Comparison of ENCODE assay signal across 31 cellular contexts in the genomic region with DNA sequence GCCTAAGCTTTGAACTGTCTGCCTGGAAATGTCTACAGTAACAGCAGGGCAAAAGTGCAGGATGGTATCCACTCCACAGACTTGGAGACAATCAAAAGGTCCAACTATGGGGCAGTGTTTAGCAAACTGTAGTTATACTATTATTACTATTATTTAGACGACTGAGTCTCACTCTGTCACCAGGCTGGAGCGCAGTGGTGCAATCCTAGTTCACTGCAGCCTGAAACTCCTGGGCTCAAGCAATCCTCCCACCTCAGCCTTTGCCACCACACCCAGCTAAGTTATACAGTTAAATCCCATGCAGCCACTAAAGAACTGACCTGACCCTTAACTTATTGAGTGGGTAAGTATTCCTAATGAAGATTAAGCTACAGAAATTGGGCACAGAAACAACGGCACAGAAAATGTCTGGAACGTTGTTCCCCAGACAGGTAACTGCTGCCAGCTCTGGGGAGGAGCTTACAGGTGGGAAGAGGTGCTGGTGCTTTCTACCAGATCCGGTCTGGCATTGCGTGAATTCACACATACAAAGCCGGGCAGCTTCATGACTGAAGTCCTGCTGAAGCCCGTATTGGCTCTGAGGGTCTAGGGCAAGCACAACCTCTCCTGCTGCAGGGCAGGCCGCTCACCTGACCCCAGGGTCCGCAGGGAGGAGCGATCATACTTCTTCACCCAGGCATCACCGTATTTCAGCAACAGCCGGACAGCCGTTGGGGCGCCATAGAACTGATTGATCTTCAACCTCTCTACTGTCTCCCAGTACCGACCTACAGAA. TPM values are rescaled to one million over a fixed set of nuclear protein-coding genes. Genes with fewer than 3 reads are reported as not detected.
DNase-seq lines count a peak whose midpoint lies in the region; ATAC-seq and TF ChIP-seq lines count a peak whose summit lies in the region.
"Had no signal": no experiment of that assay in that cellular context is flagged by ENCODE, and none has a peak within 500 bp of the region (broad histone marks: within the 10 kb centered on the region; RNA-seq: fewer than 3 reads in every experiment).

No MANE protein-coding gene starts in this region.

- H3K4me1 ChIP-seq in BLaER1: peaks cover 36% of the 10 kb centered on the region
- H3K4me1 ChIP-seq in RWPE2 (ENCODE audit: insufficient read depth, poor library complexity, severe bottlenecking): peaks cover 14% of the 10 kb centered on the region
- H3K4me1 ChIP-seq: A549, colonic mucosa had no signal

- peak overlapping the region in 5 of 6 donors; percentile 32 to 80 (median 71) for H3K27ac Mint-ChIP-seq in immature natural killer cell
- H3K27ac Mint-ChIP-seq in endothelial cell (ENCODE audit: unreplicated experiment): no peak overlapping the region
- no peak overlapping the region for H3K27ac Mint-ChIP-seq in activated T-cell treated with anti-CD3 and anti-CD28 coated beads, Interleukin-2, amount 50 U/mL, for 72 hours
- H3K27ac Mint-ChIP-seq: activated naive CD4-positive, alpha-beta T cell treated with anti-CD3 and anti-CD28 coated beads, Interleukin-2, amount 10 ng/mL, durations not matched to agents 7 days and 5 days; stimulated activated memory B cell treated with anti-CD40 and anti-IgM and Interleukin-4, amounts not matched to agents 10 μg/mL and 1 μg/mL and 100 μg/mL, for 72 hours; WTC11 had no signal

- intact Hi-C loops in sciatic nerve (cut with DNase I): no loop called here

- H3K4me1 Mint-ChIP-seq in immature natural killer cell (peaks cover 57 to 81% of the 10 kb centered on the region in 2 donors), endothelial cell (ENCODE audit: unreplicated experiment) (no peaks in the 10 kb centered on the region)
- H3K4me1 Mint-ChIP-seq in activated T-cell treated with anti-CD3 and anti-CD28 coated beads, Interleukin-2, amount 50 U/mL, for 72 hours (ENCODE audit: low read depth): peaks cover 2% of the 10 kb centered on the region
- H3K4me1 Mint-ChIP-seq: activated naive CD4-positive, alpha-beta T cell treated with anti-CD3 and anti-CD28 coated beads, Interleukin-2, amount 10 ng/mL, durations not matched to agents 7 days and 5 days had no signal

- H3K36me3 Mint-ChIP-seq in immature natural killer cell (peaks cover 0 to 8% (median 0%) of the 10 kb centered on the region in 3 donors), endothelial cell (ENCODE audit: low read depth, unreplicated experiment) (peaks cover 14% of the 10 kb centered on the region)
- no peaks in the 10 kb centered on the region for H3K36me3 Mint-ChIP-seq in activated T-cell treated with anti-CD3 and anti-CD28 coated beads, Interleukin-2, amount 50 U/mL, for 72 hours (ENCODE audit: insufficient read depth in 2 of 2)
- H3K36me3 Mint-ChIP-seq: natural killer cell, WTC11 had no signal

- H3K9me3 ChIP-seq in BLaER1 (no peaks in the 10 kb centered on the region), RWPE2 (ENCODE audit: severe bottlenecking) (no peaks in the 10 kb centered on the region)
- H3K9me3 ChIP-seq: A549, breast epithelium, colonic mucosa, esophagus muscularis mucosa, gastrocnemius medialis, lower lobe of right lung had no signal

- DNase-seq in RWPE2 (ENCODE audit: low spot score) (peak; percentile 38), immature natural killer cell (no peak), sciatic nerve (ENCODE audit: low spot score) (peak; percentile 22), endothelial cell (ENCODE audit: low spot score) (no peak), AG08395 (ENCODE audit: low spot score) (no peak)
- DNase-seq in activated T-cell treated with anti-CD3 and anti-CD28 coated beads, Interleukin-2, amount 50 U/mL, for 72 hours: no peak
- DNase-seq: activated CD4-positive, alpha-beta T cell treated with anti-CD3 and anti-CD28 coated beads, Interleukin-2, amount 50 U/mL, for 1 hour; activated naive CD4-positive, alpha-beta T cell treated with anti-CD3 and anti-CD28 coated beads, Interleukin-2, amount 10 ng/mL, durations not matched to agents 7 days and 5 days; activated T-cell treated with anti-CD3 and anti-CD28 coated beads, Interleukin-2, amount 50 U/mL, for 4 hours; amniotic stem cell; colonic mucosa; DMS53; effector memory CD8-positive, alpha-beta T cell; KBM-7; lower lobe of right lung; natural killer cell; NCI-H1105; NCI-H2029; NCI-H524 treated with DMSO at 0.1 percent for 48 hours; retina; stimulated activated CD4-positive, alpha-beta T cell treated with anti-CD3 and anti-CD28 coated beads, Interleukin-4, amount 100 ng/mL, for 1 hour; SW 1271 had no signal

- H3K27me3 ChIP-seq in BLaER1 (no peaks in the 10 kb centered on the region), RWPE2 (ENCODE audit: insufficient read depth, poor library complexity, severe bottlenecking) (no peaks in the 10 kb centered on the region)
- H3K27me3 ChIP-seq: breast epithelium, colonic mucosa, esophagus muscularis mucosa, gastrocnemius medialis had no signal

- ATAC-seq in RWPE2 (ENCODE audit: low read depth): no peak
- ATAC-seq in sciatic nerve: no peak
- no peak for ATAC-seq in activated T-cell treated with anti-CD3 and anti-CD28 coated beads, Interleukin-2, amount 50 U/mL, for 72 hours (replicated peaks in 1 of 2)
- no peak for ATAC-seq in GM18519 (IDR thresholded peaks at IDR 0.05; ENCODE audit: low FRiP score, unreplicated experiment)
- ATAC-seq: A549; activated T-cell treated with anti-CD3 and anti-CD28 coated beads, Interleukin-2, amount 50 U/mL, for 4 hours; effector memory CD8-positive, alpha-beta T cell; gastrocnemius medialis; HCT116; lower lobe of right lung; natural killer cell; stimulated activated memory B cell treated with anti-CD40 and anti-IgM and Interleukin-4, amounts not matched to agents 10 μg/mL and 1 μg/mL and 100 μg/mL, for 72 hours; WTC11 had no signal

- H3K27me3 Mint-ChIP-seq in immature natural killer cell (ENCODE audit: low read depth in 3 of 3): peaks cover 0 to 2% (median 1%) of the 10 kb centered on the region in 3 donors
- peaks cover 6% of the 10 kb centered on the region for H3K27me3 Mint-ChIP-seq in endothelial cell (ENCODE audit: unreplicated experiment)
- H3K27me3 Mint-ChIP-seq in activated T-cell treated with anti-CD3 and anti-CD28 coated beads, Interleukin-2, amount 50 U/mL, for 72 hours (ENCODE audit: low read depth): no peaks in the 10 kb centered on the region
- H3K27me3 Mint-ChIP-seq: activated naive CD4-positive, alpha-beta T cell treated with anti-CD3 and anti-CD28 coated beads, Interleukin-2, amount 10 ng/mL, durations not matched to agents 7 days and 5 days; effector memory CD8-positive, alpha-beta T cell; stimulated activated memory B cell treated with anti-CD40 and anti-IgM and Interleukin-4, amounts not matched to agents 10 μg/mL and 1 μg/mL and 100 μg/mL, for 72 hours had no signal

- peak overlapping the region; percentile 21; the same call in 1 of the 2 replicates for H3K4me2 ChIP-seq in BLaER1
- H3K4me2 ChIP-seq: A549 had no signal

- H3K27ac ChIP-seq in BLaER1: no peak overlapping the region
- no peak overlapping the region for H3K27ac ChIP-seq in RWPE2 (ENCODE audit: poor library complexity, severe bottlenecking)
- H3K27ac ChIP-seq: A549, colonic mucosa, esophagus muscularis mucosa, lower lobe of right lung had no signal

- H3K4me3 ChIP-seq in BLaER1 (no peak overlapping the region), RWPE2 (ENCODE audit: severe bottlenecking) (no peak overlapping the region)
- H3K4me3 ChIP-seq: A549, breast epithelium, colonic mucosa, esophagus muscularis mucosa, gastrocnemius medialis, lower lobe of right lung had no signal

- no peak overlapping the region for H3K4me3 Mint-ChIP-seq in immature natural killer cell
- H3K4me3 Mint-ChIP-seq in endothelial cell (ENCODE audit: unreplicated experiment): no peak overlapping the region
- H3K4me3 Mint-ChIP-seq in activated T-cell treated with anti-CD3 and anti-CD28 coated beads, Interleukin-2, amount 50 U/mL, for 72 hours: no peak overlapping the region
- H3K4me3 Mint-ChIP-seq: activated naive CD4-positive, alpha-beta T cell treated with anti-CD3 and anti-CD28 coated beads, Interleukin-2, amount 10 ng/mL, durations not matched to agents 7 days and 5 days; activated T-cell treated with anti-CD3 and anti-CD28 coated beads, Interleukin-2, amount 50 U/mL, for 4 hours; effector memory CD8-positive, alpha-beta T cell; natural killer cell; stimulated activated memory B cell treated with anti-CD40 and anti-IgM and Interleukin-4, amounts not matched to agents 10 μg/mL and 1 μg/mL and 100 μg/mL, for 72 hours; WTC11 had no signal

- peaks cover 76% of the 10 kb centered on the region for H3K36me3 ChIP-seq in BLaER1
- no peaks in the 10 kb centered on the region for H3K36me3 ChIP-seq in RWPE2 (ENCODE audit: low read depth)
- H3K36me3 ChIP-seq: breast epithelium, colonic mucosa, gastrocnemius medialis had no signal

- H3K9me3 Mint-ChIP-seq in immature natural killer cell: no peaks in the 10 kb centered on the region
- H3K9me3 Mint-ChIP-seq in endothelial cell (ENCODE audit: unreplicated experiment): no peaks in the 10 kb centered on the region
- no peaks in the 10 kb centered on the region for H3K9me3 Mint-ChIP-seq in activated T-cell treated with anti-CD3 and anti-CD28 coated beads, Interleukin-2, amount 50 U/mL, for 72 hours
- H3K9me3 Mint-ChIP-seq: activated naive CD4-positive, alpha-beta T cell treated with anti-CD3 and anti-CD28 coated beads, Interleukin-2, amount 10 ng/mL, durations not matched to agents 7 days and 5 days; activated T-cell treated with anti-CD3 and anti-CD28 coated beads, Interleukin-2, amount 50 U/mL, for 4 hours; effector memory CD8-positive, alpha-beta T cell; natural killer cell; stimulated activated memory B cell treated with anti-CD40 and anti-IgM and Interleukin-4, amounts not matched to agents 10 μg/mL and 1 μg/mL and 100 μg/mL, for 72 hours; WTC11 had no signal

- no peak for TF ChIP-seq CTCF in RWPE2 (IDR thresholded peaks at IDR 0.05; ENCODE audit: poor library complexity, severe bottlenecking)
- TF ChIP-seq CTCF in endothelial cell (IDR thresholded peaks at IDR 0.05; ENCODE audit: unreplicated experiment): no peak

- H4K20me1 ChIP-seq in BLaER1: peaks cover 92% of the 10 kb centered on the region

- no peak overlapping the region for H3K9ac ChIP-seq in BLaER1

RNA-seq across cellular contexts. Expression of a gene that starts 27.0 kb away (rescaled TPM):
- 1,000 to 10,000 TPM in 1 of 3 donors, 100 to 1,000 TPM in 2; 649 to 1,111 (median 667) TPM for polyA plus RNA-seq in immature natural killer cell
- 47.3 TPM for total RNA-seq in sciatic nerve
- total RNA-seq in endothelial cell (ENCODE audit: unreplicated experiment): 95.2 TPM
- 10 to 100 TPM; 65.2 to 70.2 TPM for total RNA-seq in activated T-cell treated with anti-CD3 and anti-CD28 coated beads, Interleukin-2, amount 50 U/mL, for 72 hours

RNA-seq across cellular contexts. Expression of a gene that starts 38.4 kb away (rescaled TPM):
- polyA plus RNA-seq in immature natural killer cell: 10 to 100 TPM; 66.6 to 85.2 (median 83.7) TPM
- total RNA-seq in sciatic nerve: 27.4 TPM
- 15.5 TPM for total RNA-seq in endothelial cell (ENCODE audit: unreplicated experiment)
- 10 to 100 TPM; 18.2 to 23.8 TPM for total RNA-seq in activated T-cell treated with anti-CD3 and anti-CD28 coated beads, Interleukin-2, amount 50 U/mL, for 72 hours

Comparison
In these comparisons a context has a peak if more than half of its experiments do, and no peak if none do; other contexts are left out.
1. DNase-seq: peak in RWPE2 (single experiment) and sciatic nerve (single experiment); none in immature natural killer cell (0 of 3), endothelial cell (single experiment), AG08395 (single experiment) and activated T-cell treated with anti-CD3 and anti-CD28 coated beads, Interleukin-2, amount 50 U/mL, for 72 hours (0 of 2).
2. H3K27ac Mint-ChIP-seq: peak in immature natural killer cell (5 of 6); none in endothelial cell (single experiment) and activated T-cell treated with anti-CD3 and anti-CD28 coated beads, Interleukin-2, amount 50 U/mL, for 72 hours (single experiment).